ENCODE assay signal across 8 cellular contexts in the genomic region with DNA sequence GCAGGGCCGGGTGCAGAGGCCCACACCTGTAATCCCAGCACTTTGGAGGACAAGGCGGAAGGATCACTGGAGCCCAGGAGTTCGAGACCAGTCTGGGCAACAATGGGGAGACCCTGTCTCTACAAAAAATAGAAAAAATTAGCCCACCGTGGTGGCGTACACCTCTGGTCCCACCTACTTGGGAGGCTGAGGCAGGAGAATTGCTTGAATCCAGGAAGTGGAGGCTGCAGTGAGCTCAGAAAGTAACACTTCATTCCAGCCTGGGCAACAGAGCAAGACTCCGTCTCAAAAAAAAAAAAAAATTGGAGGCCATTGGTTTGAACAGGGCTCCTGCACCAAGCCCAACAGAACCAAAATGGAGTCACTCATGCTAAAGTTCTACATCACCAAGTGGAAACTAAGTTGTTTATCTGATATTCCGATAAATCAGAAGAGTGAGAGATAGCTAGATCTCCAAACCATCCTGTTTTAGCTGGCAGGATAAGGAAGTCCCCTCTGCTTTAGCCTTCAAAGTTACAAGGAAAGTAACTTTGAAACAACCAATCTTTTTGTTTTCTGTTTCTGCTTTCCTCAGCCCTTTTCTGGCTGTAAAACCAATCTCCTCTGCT. TPM values are rescaled to one million over a fixed set of nuclear protein-coding genes. Genes with fewer than 3 reads are reported as not detected.
A peak's percentile ranks its signal among the peaks of the same experiment; 100 is the strongest.
DNase-seq lines count a peak whose midpoint lies in the region; ATAC-seq, FAIRE-seq and TF ChIP-seq lines count a peak whose summit lies in the region.

No MANE protein-coding gene starts in this region.

- no peak for TF ChIP-seq POLR2A in uterus (IDR thresholded peaks at IDR 0.05)

- peaks cover 16% of the 10 kb centered on the region for H3K79me1 ChIP-seq in mesenchymal stem cell (replicated peaks; ENCODE audit: low read length, poor library complexity, severe bottlenecking)

- H3K36me3 ChIP-seq in heart right ventricle (peaks cover 0 to 11% (median 6%) of the 10 kb centered on the region in 9 donors), mesenchymal stem cell (ENCODE audit: control insufficient read depth in 1 of 2, insufficient read depth in 2 of 2, low read depth in 1 of 2, low read length in 2 of 2) (peaks cover 8 to 10% of the 10 kb centered on the region in 2 experiments), uterus (no peaks in the 10 kb centered on the region)

- no peak overlapping the region for H2BK12ac ChIP-seq in mesenchymal stem cell (ENCODE audit: low read length in 2 of 2)

- no peaks in the 10 kb centered on the region for H3K27me3 ChIP-seq in heart right ventricle
- H3K27me3 ChIP-seq in right cardiac atrium (ENCODE audit: control insufficient read depth, insufficient read depth) = no peaks in the 10 kb centered on the region
- H3K27me3 ChIP-seq in mesenchymal stem cell (ENCODE audit: control insufficient read depth in 1 of 2, insufficient read depth in 1 of 2, low read length in 2 of 2) = no peaks in the 10 kb centered on the region
- no peaks in the 10 kb centered on the region for H3K27me3 ChIP-seq in uterus

- H4K91ac ChIP-seq in mesenchymal stem cell (ENCODE audit: low read length) = no peak overlapping the region

- peak overlapping the region in 7 of 10 donors; percentile 84 to 97 (median 91) for H3K27ac ChIP-seq in heart right ventricle
- no peak overlapping the region for H3K27ac ChIP-seq in right cardiac atrium (ENCODE audit: low read length)
- peak overlapping the region; percentile 63 for H3K27ac ChIP-seq in adipose tissue (ENCODE audit: low read depth, low read length)
- H3K27ac ChIP-seq in mesenchymal stem cell (ENCODE audit: low read length, poor library complexity, severe bottlenecking) = no peak overlapping the region
- peak overlapping the region; percentile 88 to 93 for H3K27ac ChIP-seq in uterus

- no peak overlapping the region for H4K8ac ChIP-seq in mesenchymal stem cell (ENCODE audit: low read length)

- no peak overlapping the region for H3K23ac ChIP-seq in mesenchymal stem cell (ENCODE audit: low read length in 2 of 2)

- H2BK120ac ChIP-seq in mesenchymal stem cell (ENCODE audit: low read depth, low read length) = no peak overlapping the region

- FAIRE-seq in D721Med (lab: Jason Lieb, UNC) = no peak

- no peaks in the 10 kb centered on the region for H3K9me3 ChIP-seq in heart right ventricle
- H3K9me3 ChIP-seq in right cardiac atrium (ENCODE audit: control insufficient read depth, low read length) = no peaks in the 10 kb centered on the region
- H3K9me3 ChIP-seq in mesenchymal stem cell (ENCODE audit: control insufficient read depth, low read length) = no peaks in the 10 kb centered on the region
- no peaks in the 10 kb centered on the region for H3K9me3 ChIP-seq in uterus

- TF ChIP-seq CTCF in heart right ventricle (IDR thresholded peaks at IDR 0.05) = no peak
- TF ChIP-seq CTCF in uterus (IDR thresholded peaks at IDR 0.05) = no peak
- TF ChIP-seq CTCF in D721Med (IDR thresholded peaks at IDR 0.05; ENCODE audit: insufficient read depth, missing control alignments) = no peak

- H3K4me3 ChIP-seq in heart right ventricle (peak overlapping the region in 5 of 10 donors; percentile 74 to 98 (median 87)), right cardiac atrium (ENCODE audit: low read length) (no peak overlapping the region), mesenchymal stem cell (ENCODE audit: insufficient read depth in 1 of 2, low read depth in 1 of 2, low read length in 2 of 2) (peak overlapping the region in 1 of 2 experiments; percentile 93), uterus (no peak overlapping the region)

- H3K9ac ChIP-seq in mesenchymal stem cell (ENCODE audit: low read length) = peak overlapping the region; percentile 94

- intact Hi-C loops in heart right ventricle (cut with DNase I) (loop anchor here in 1 of 10 donors (1.0 kb wide), 1 partner anchor 48 kb away; no protein-coding TSS in a partner anchor), right cardiac atrium (cut with DNase I) (no loop called here), uterus (cut with DNase I; ENCODE audit: low total_unique reads) (no loop called here)

- H3K4me1 ChIP-seq in heart right ventricle (peaks cover 5 to 45% (median 18%) of the 10 kb centered on the region in 9 donors), right cardiac atrium (ENCODE audit: control insufficient read depth, insufficient read depth, low read length) (no peaks in the 10 kb centered on the region), mesenchymal stem cell (ENCODE audit: control insufficient read depth, insufficient read depth, low read depth, low read length) (peaks cover 18% of the 10 kb centered on the region), uterus (peaks cover 0 to 6% of the 10 kb centered on the region in 2 donors)

- no peak overlapping the region for H3K4me2 ChIP-seq in mesenchymal stem cell (ENCODE audit: low read length, poor library complexity, severe bottlenecking)

- no peak overlapping the region for H2BK5ac ChIP-seq in mesenchymal stem cell (ENCODE audit: low read depth, low read length, poor library complexity, severe bottlenecking)

- no peak overlapping the region for H2AFZ ChIP-seq in mesenchymal stem cell (ENCODE audit: low read depth, low read length)

- WGBS in heart right ventricle, 2 donors = 81 to 86% methylated on average over 7 of the region's 7 CpGs
- WGBS in right cardiac atrium = 82% methylated on average over 7 of the region's 7 CpGs
- whole genome bisulfite sequencing in adipose tissue, 3 donors = 82 to 91% (median 87%) methylated on average over 7 of the region's 7 CpGs
- WGBS in mesenchymal stem cell = 93% methylated on average over 7 of the region's 7 CpGs

- H3K18ac ChIP-seq in mesenchymal stem cell (ENCODE audit: low read depth in 1 of 2, low read length in 2 of 2) = no peak overlapping the region

- H2AK5ac ChIP-seq in mesenchymal stem cell (ENCODE audit: low read length, severe bottlenecking) = no peak overlapping the region

- no peak overlapping the region for H2BK15ac ChIP-seq in mesenchymal stem cell (ENCODE audit: low read depth, poor library complexity, severe bottlenecking)

- no peak overlapping the region for H3K4ac ChIP-seq in mesenchymal stem cell (ENCODE audit: low read depth in 1 of 2, low read length in 2 of 2)

- no peak for ATAC-seq in heart right ventricle
- ATAC-seq in right cardiac atrium = no peak

- DNase-seq in heart right ventricle = no peak
- no peak for DNase-seq in right cardiac atrium
- no peak for DNase-seq in mesenchymal stem cell
- DNase-seq in uterus = no peak
- DNase-seq in D721Med (ENCODE audit: insufficient read length, low spot score) = no peak
- DNase-seq in superior temporal gyrus (ENCODE audit: extremely low spot score) = no peak
- no peak for DNase-seq in NOMO-1 treated with dmso at 0.1 percent for 144 hours (lab: John Stamatoyannopoulos, UW; ENCODE audit: unreplicated experiment)

- no peak overlapping the region for H3K14ac ChIP-seq in mesenchymal stem cell (ENCODE audit: low read length in 2 of 2)

RNA-seq across cellular contexts. Expression of a gene that starts 0.8 kb away (rescaled TPM):
- total RNA-seq in heart right ventricle (10 to 100 TPM; 35.2 to 69.6 (median 44.7) TPM), right cardiac atrium (10 to 100 TPM; 70.9 to 76.4 (median 73.5) TPM), uterus (10 to 100 TPM in 2 of 4 donors, 1 to 10 TPM in 2; 3.7 to 48.1 (median 15.1) TPM)
- polyA plus RNA-seq in heart right ventricle (10 to 100 TPM; 78.4 to 82.6 TPM), right cardiac atrium (121 TPM), adipose tissue (10 to 100 TPM; 30.7 to 59.5 (median 59.5) TPM)
- 62.4 TPM for polyA plus RNA-seq in mesenchymal stem cell (2013, experiment 1 of 2)
- polyA plus RNA-seq in mesenchymal stem cell (2013, experiment 2 of 2) = 61.1 TPM

RNA-seq across cellular contexts. Expression of a gene that starts 12.8 kb away (rescaled TPM):
- total RNA-seq in heart right ventricle (10 to 100 TPM; 45.2 to 81.6 (median 60.8) TPM), right cardiac atrium (10 to 100 TPM; 66.7 to 85.0 (median 73.7) TPM), uterus (10 to 100 TPM; 19.1 to 84.5 (median 44.0) TPM)
- polyA plus RNA-seq in heart right ventricle (10 to 100 TPM; 15.5 to 29.3 TPM), right cardiac atrium (54.8 TPM), adipose tissue (10 to 100 TPM; 22.8 to 63.2 (median 50.7) TPM)
- polyA plus RNA-seq in mesenchymal stem cell (2013, experiment 1 of 2) = 55.6 TPM
- 54.5 TPM for polyA plus RNA-seq in mesenchymal stem cell (2013, experiment 2 of 2)

RNA-seq across cellular contexts. Expression of a gene that starts 51.8 kb away (rescaled TPM):
- total RNA-seq in heart right ventricle (1 to 10 TPM; 5.3 to 9.6 (median 7.7) TPM), right cardiac atrium (10 to 100 TPM in 1 of 4 donors, 1 to 10 TPM in 3; 7.3 to 10.2 (median 8.5) TPM), uterus (10 to 100 TPM in 2 of 4 donors, 1 to 10 TPM in 2; 2.4 to 22.4 (median 12.0) TPM)
- polyA plus RNA-seq in heart right ventricle (1 to 10 TPM; 2.1 to 9.2 TPM), right cardiac atrium (6.7 TPM), adipose tissue (10 to 100 TPM in 1 of 3 donors, 1 to 10 TPM in 2; 5.3 to 10.3 (median 6.5) TPM)
- 5.3 TPM for polyA plus RNA-seq in mesenchymal stem cell (2013, experiment 1 of 2)
- polyA plus RNA-seq in mesenchymal stem cell (2013, experiment 2 of 2) = 4.7 TPM

Comparison
In these comparisons a context has a peak if more than half of its experiments do, and no peak if none do; other contexts are left out.
1. H3K27ac ChIP-seq: peak in heart right ventricle (7 of 10), adipose tissue (single experiment) and uterus (2 of 2); none in right cardiac atrium (single experiment) and mesenchymal stem cell (single experiment).